In genomic region chr1:221563476-221563921, GRCh38 we compare ENCODE assay signal across 16 cellular contexts.
"Had no signal": no experiment of that assay in that cellular context is flagged by ENCODE, and none has a peak within 500 bp of the region (broad histone marks: within the 10 kb centered on the region; RNA-seq: fewer than 3 reads in every experiment).

No MANE protein-coding gene starts in this region.

- H3K27me3 Mint-ChIP-seq: activated naive CD4-positive, alpha-beta T cell treated with anti-CD3 and anti-CD28 coated beads, Interleukin-2, amount 50 U/mL, for 24 hours; stimulated activated naive CD8-positive, alpha-beta T cell treated with anti-CD3 and anti-CD28 coated beads, Interleukin-15, Interleukin-2, amounts not matched to agents 100 ng/mL and 50 ng/mL, for 24 hours had no signal

- DNase-seq: activated CD4-positive, alpha-beta T cell treated with anti-CD3 and anti-CD28 coated beads, Interleukin-2, amount 50 U/mL, for 4 hours; activated gamma-delta T cell; cortex of kidney; effector CD4-positive, alpha-beta T cell; left colon; mesenchymal stem cell; mucosa of descending colon; naive thymus-derived CD4-positive, alpha-beta T cell; stimulated activated CD4-positive, alpha-beta T cell treated with anti-CD3 and anti-CD28 coated beads, Interleukin-15, amount 100 ng/mL, for 24 hours; stimulated activated CD4-positive, alpha-beta T cell treated with anti-CD3 and anti-CD28 coated beads, Interleukin-2, amount 100 ng/mL, for 48 hours had no signal

- H3K27ac ChIP-seq: ascending aorta, SK-N-MC, skin epidermis, upper lobe of left lung had no signal

- H3K27me3 ChIP-seq: ascending aorta, upper lobe of left lung had no signal

- H3K9me3 Mint-ChIP-seq: activated naive CD4-positive, alpha-beta T cell treated with anti-CD3 and anti-CD28 coated beads, Interleukin-2, amount 50 U/mL, for 24 hours; naive thymus-derived CD4-positive, alpha-beta T cell; stimulated activated naive CD8-positive, alpha-beta T cell treated with anti-CD3 and anti-CD28 coated beads, Interleukin-15, Interleukin-2, amounts not matched to agents 100 ng/mL and 50 ng/mL, for 24 hours had no signal

- H3K4me1 Mint-ChIP-seq: activated naive CD4-positive, alpha-beta T cell treated with anti-CD3 and anti-CD28 coated beads, Interleukin-2, amount 50 U/mL, for 24 hours; naive thymus-derived CD4-positive, alpha-beta T cell had no signal

- H3K36me3 Mint-ChIP-seq: activated naive CD4-positive, alpha-beta T cell treated with anti-CD3 and anti-CD28 coated beads, Interleukin-2, amount 50 U/mL, for 24 hours; naive thymus-derived CD4-positive, alpha-beta T cell had no signal

- H3K4me3 Mint-ChIP-seq: activated naive CD4-positive, alpha-beta T cell treated with anti-CD3 and anti-CD28 coated beads, Interleukin-2, amount 50 U/mL, for 24 hours; naive thymus-derived CD4-positive, alpha-beta T cell; stimulated activated naive CD8-positive, alpha-beta T cell treated with anti-CD3 and anti-CD28 coated beads, Interleukin-15, Interleukin-2, amounts not matched to agents 100 ng/mL and 50 ng/mL, for 24 hours had no signal

- H3K27ac Mint-ChIP-seq: activated naive CD4-positive, alpha-beta T cell treated with anti-CD3 and anti-CD28 coated beads, Interleukin-2, amount 50 U/mL, for 24 hours; naive thymus-derived CD4-positive, alpha-beta T cell; stimulated activated naive CD8-positive, alpha-beta T cell treated with anti-CD3 and anti-CD28 coated beads, Interleukin-15, Interleukin-2, amounts not matched to agents 100 ng/mL and 50 ng/mL, for 24 hours had no signal

- H3K4me3 ChIP-seq: ascending aorta, mucosa of descending colon, SK-N-MC, skin epidermis, upper lobe of left lung had no signal

- H3K4me1 ChIP-seq: ascending aorta, upper lobe of left lung had no signal

- H3K36me3 ChIP-seq: ascending aorta, upper lobe of left lung had no signal

- H3K9me3 ChIP-seq: ascending aorta, mucosa of descending colon, upper lobe of left lung had no signal

- ATAC-seq: left colon; mucosa of descending colon; naive thymus-derived CD4-positive, alpha-beta T cell had no signal
